ENCODE assay signal across 2 cellular contexts in the genomic region with DNA sequence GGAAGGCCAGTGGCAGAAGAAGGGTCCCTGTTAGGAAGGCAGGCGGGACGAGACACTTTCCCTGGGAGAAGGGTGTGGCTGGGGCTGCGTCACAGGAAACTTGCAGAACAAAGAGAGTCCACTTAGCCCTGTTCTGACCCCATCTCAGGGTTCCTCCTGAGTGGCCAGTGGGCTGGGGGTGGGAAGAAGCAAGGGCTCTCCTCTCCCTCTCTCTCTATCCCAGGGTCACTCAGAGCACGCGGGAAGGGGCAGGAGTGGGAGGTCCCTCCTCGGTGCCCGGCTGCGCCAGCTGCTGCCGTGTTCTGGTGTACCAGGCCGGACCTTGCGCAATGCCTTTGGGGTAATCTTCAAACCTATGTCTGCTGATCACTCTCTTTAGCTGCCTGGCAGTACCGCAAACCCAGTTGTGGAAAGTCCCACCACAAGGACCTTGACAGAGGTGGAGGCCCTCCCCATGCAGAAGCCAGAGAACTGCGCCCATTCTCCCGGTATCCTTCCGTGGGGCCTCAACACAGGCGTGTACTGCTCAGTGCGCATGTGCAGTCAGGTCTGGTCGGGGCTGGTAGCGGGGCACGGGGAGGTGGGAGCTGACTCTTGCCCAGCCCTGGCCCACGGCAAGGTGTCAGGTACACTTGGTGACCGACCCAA.
A peak's percentile ranks its signal among the peaks of the same experiment; 100 is the strongest.
TF ChIP-seq lines count a peak whose summit lies in the region.

No MANE protein-coding gene starts in this region.

TF ChIP-seq in K562, 482 proteins besides CTCF, POLR2A, EP300 and RAD21:
- TF ChIP-seq CBX5 (IDR thresholded peaks at IDR 0.05; ENCODE audit: borderline replicate concordance, low read depth) = no peak
- no peak for TF ChIP-seq CEBPG (CRISPR knock-in tag; IDR thresholded peaks at IDR 0.05)
- peak in 1 of 2 experiments; percentile 71; a peak in 1 of 4 replicates for TF ChIP-seq CEBPG (tag; conservative IDR thresholded peaks at IDR 0.05 in 1 of 2, IDR thresholded peaks at IDR 0.05 in 1 of 2)
- TF ChIP-seq CEBPB (tag; IDR thresholded peaks at IDR 0.05) = peak; percentile 75

TF ChIP-seq in HepG2, 621 proteins besides CTCF, POLR2A, EP300 and RAD21:
- TF ChIP-seq KLF9 (CRISPR knock-in tag; IDR thresholded peaks at IDR 0.05; ENCODE audit: low read depth) = no peak
- TF ChIP-seq ZNF441 (CRISPR knock-in tag; IDR thresholded peaks at IDR 0.05; ENCODE audit: borderline replicate concordance) = no peak
- TF ChIP-seq, protein P1, sequence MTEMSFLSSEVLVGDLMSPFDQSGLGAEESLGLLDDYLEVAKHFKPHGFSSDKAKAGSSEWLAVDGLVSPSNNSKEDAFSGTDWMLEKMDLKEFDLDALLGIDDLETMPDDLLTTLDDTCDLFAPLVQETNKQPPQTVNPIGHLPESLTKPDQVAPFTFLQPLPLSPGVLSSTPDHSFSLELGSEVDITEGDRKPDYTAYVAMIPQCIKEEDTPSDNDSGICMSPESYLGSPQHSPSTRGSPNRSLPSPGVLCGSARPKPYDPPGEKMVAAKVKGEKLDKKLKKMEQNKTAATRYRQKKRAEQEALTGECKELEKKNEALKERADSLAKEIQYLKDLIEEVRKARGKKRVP (CRISPR knock-in tag; IDR thresholded peaks at IDR 0.05) = no peak
- TF ChIP-seq ZNF629 (CRISPR knock-in tag; conservative IDR thresholded peaks at IDR 0.05) = no peak
- no peak for TF ChIP-seq SALL2 (CRISPR knock-in tag; IDR thresholded peaks at IDR 0.05)
- TF ChIP-seq, protein P2, sequence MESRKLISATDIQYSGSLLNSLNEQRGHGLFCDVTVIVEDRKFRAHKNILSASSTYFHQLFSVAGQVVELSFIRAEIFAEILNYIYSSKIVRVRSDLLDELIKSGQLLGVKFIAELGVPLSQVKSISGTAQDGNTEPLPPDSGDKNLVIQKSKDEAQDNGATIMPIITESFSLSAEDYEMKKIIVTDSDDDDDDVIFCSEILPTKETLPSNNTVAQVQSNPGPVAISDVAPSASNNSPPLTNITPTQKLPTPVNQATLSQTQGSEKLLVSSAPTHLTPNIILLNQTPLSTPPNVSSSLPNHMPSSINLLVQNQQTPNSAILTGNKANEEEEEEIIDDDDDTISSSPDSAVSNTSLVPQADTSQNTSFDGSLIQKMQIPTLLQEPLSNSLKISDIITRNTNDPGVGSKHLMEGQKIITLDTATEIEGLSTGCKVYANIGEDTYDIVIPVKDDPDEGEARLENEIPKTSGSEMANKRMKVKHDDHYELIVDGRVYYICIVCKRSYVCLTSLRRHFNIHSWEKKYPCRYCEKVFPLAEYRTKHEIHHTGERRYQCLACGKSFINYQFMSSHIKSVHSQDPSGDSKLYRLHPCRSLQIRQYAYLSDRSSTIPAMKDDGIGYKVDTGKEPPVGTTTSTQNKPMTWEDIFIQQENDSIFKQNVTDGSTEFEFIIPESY (CRISPR knock-in tag; IDR thresholded peaks at IDR 0.05) = 0 out of 2 replicates have a peak, but pooled peaks have one; percentile 15
- TF ChIP-seq ZIK1 (CRISPR knock-in tag; IDR thresholded peaks at IDR 0.05; ENCODE audit: borderline replicate concordance, low read depth) = no peak
- TF ChIP-seq SP1 (IDR thresholded peaks at IDR 0.05) = no peak
- no peak for TF ChIP-seq SP1 (CRISPR knock-in tag; IDR thresholded peaks at IDR 0.05)
- TF ChIP-seq NFYB (CRISPR knock-in tag; IDR thresholded peaks at IDR 0.05) = no peak
- TF ChIP-seq CEBPB (IDR thresholded peaks at IDR 0.05; ENCODE audit: borderline replicate concordance, low read depth, low read length) = peak; percentile 91
- no peak for TF ChIP-seq TAF1 (CRISPR knock-in tag; IDR thresholded peaks at IDR 0.05)
- TF ChIP-seq JUN (CRISPR knock-in tag; IDR thresholded peaks at IDR 0.05) = no peak
- TF ChIP-seq MED1 (CRISPR knock-in tag; IDR thresholded peaks at IDR 0.05) = no peak
- 0 out of 2 replicates have a peak, but pooled peaks have one; percentile 14 for TF ChIP-seq CEBPG (CRISPR knock-in tag; IDR thresholded peaks at IDR 0.05)
- TF ChIP-seq, protein P3, sequence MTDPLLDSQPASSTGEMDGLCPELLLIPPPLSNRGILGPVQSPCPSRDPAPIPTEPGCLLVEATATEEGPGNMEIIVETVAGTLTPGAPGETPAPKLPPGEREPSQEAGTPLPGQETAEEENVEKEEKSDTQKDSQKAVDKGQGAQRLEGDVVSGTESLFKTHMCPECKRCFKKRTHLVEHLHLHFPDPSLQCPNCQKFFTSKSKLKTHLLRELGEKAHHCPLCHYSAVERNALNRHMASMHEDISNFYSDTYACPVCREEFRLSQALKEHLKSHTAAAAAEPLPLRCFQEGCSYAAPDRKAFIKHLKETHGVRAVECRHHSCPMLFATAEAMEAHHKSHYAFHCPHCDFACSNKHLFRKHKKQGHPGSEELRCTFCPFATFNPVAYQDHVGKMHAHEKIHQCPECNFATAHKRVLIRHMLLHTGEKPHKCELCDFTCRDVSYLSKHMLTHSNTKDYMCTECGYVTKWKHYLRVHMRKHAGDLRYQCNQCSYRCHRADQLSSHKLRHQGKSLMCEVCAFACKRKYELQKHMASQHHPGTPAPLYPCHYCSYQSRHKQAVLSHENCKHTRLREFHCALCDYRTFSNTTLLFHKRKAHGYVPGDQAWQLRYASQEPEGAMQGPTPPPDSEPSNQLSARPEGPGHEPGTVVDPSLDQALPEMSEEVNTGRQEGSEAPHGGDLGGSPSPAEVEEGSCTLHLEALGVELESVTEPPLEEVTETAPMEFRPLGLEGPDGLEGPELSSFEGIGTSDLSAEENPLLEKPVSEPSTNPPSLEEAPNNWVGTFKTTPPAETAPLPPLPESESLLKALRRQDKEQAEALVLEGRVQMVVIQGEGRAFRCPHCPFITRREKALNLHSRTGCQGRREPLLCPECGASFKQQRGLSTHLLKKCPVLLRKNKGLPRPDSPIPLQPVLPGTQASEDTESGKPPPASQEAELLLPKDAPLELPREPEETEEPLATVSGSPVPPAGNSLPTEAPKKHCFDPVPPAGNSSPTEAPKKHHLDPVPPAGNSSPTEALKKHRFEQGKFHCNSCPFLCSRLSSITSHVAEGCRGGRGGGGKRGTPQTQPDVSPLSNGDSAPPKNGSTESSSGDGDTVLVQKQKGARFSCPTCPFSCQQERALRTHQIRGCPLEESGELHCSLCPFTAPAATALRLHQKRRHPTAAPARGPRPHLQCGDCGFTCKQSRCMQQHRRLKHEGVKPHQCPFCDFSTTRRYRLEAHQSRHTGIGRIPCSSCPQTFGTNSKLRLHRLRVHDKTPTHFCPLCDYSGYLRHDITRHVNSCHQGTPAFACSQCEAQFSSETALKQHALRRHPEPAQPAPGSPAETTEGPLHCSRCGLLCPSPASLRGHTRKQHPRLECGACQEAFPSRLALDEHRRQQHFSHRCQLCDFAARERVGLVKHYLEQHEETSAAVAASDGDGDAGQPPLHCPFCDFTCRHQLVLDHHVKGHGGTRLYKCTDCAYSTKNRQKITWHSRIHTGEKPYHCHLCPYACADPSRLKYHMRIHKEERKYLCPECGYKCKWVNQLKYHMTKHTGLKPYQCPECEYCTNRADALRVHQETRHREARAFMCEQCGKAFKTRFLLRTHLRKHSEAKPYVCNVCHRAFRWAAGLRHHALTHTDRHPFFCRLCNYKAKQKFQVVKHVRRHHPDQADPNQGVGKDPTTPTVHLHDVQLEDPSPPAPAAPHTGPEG (CRISPR knock-in tag; IDR thresholded peaks at IDR 0.05) = no peak
- no peak for TF ChIP-seq ISX (CRISPR knock-in tag; conservative IDR thresholded peaks at IDR 0.05)
- TF ChIP-seq SMC3 (IDR thresholded peaks at IDR 0.05; ENCODE audit: low read length) = no peak
- no peak for TF ChIP-seq BHLHE40 (IDR thresholded peaks at IDR 0.05; ENCODE audit: low read length)
- no peak for TF ChIP-seq MBD4 (IDR thresholded peaks at IDR 0.05; ENCODE audit: borderline replicate concordance, low read length)
- no peak for TF ChIP-seq ZNF564 (CRISPR knock-in tag; IDR thresholded peaks at IDR 0.05)
- TF ChIP-seq, protein P4, sequence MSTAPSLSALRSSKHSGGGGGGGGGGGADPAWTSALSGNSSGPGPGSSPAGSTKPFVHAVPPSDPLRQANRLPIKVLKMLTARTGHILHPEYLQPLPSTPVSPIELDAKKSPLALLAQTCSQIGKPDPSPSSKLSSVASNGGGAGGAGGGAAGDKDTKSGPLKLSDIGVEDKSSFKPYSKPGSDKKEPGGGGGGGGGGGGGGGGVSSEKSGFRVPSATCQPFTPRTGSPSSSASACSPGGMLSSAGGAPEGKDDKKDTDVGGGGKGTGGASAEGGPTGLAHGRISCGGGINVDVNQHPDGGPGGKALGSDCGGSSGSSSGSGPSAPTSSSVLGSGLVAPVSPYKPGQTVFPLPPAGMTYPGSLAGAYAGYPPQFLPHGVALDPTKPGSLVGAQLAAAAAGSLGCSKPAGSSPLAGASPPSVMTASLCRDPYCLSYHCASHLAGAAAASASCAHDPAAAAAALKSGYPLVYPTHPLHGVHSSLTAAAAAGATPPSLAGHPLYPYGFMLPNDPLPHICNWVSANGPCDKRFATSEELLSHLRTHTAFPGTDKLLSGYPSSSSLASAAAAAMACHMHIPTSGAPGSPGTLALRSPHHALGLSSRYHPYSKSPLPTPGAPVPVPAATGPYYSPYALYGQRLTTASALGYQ (CRISPR knock-in tag; IDR thresholded peaks at IDR 0.05) = no peak
- TF ChIP-seq, protein P5, sequence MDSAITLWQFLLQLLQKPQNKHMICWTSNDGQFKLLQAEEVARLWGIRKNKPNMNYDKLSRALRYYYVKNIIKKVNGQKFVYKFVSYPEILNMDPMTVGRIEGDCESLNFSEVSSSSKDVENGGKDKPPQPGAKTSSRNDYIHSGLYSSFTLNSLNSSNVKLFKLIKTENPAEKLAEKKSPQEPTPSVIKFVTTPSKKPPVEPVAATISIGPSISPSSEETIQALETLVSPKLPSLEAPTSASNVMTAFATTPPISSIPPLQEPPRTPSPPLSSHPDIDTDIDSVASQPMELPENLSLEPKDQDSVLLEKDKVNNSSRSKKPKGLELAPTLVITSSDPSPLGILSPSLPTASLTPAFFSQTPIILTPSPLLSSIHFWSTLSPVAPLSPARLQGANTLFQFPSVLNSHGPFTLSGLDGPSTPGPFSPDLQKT (CRISPR knock-in tag; IDR thresholded peaks at IDR 0.05; ENCODE audit: borderline replicate concordance) = no peak
- TF ChIP-seq SUZ12 (IDR thresholded peaks at IDR 0.05; ENCODE audit: low read depth, low read length) = no peak
- TF ChIP-seq, protein P6, sequence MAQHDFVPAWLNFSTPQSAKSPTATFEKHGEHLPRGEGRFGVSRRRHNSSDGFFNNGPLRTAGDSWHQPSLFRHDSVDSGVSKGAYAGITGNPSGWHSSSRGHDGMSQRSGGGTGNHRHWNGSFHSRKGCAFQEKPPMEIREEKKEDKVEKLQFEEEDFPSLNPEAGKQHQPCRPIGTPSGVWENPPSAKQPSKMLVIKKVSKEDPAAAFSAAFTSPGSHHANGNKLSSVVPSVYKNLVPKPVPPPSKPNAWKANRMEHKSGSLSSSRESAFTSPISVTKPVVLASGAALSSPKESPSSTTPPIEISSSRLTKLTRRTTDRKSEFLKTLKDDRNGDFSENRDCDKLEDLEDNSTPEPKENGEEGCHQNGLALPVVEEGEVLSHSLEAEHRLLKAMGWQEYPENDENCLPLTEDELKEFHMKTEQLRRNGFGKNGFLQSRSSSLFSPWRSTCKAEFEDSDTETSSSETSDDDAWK (CRISPR knock-in tag; IDR thresholded peaks at IDR 0.05) = no peak
- TF ChIP-seq, protein P7, sequence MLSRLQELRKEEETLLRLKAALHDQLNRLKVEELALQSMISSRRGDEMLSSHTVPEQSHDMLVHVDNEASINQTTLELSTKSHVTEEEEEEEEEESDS (CRISPR knock-in tag; IDR thresholded peaks at IDR 0.05; ENCODE audit: borderline replicate concordance) = no peak
